16 cellular contexts compared by ENCODE assay signal in genomic region chr7:108598153-108598552, GRCh38. TPM values are rescaled to one million over a fixed set of nuclear protein-coding genes. Genes with fewer than 3 reads are reported as not detected.
A peak's percentile ranks its signal among the peaks of the same experiment; 100 is the strongest.
DNase-seq lines count a peak whose midpoint lies in the region; ATAC-seq and TF ChIP-seq lines count a peak whose summit lies in the region.
"Had no signal": no experiment of that assay in that cellular context is flagged by ENCODE, and none has a peak within 500 bp of the region (broad histone marks: within the 10 kb centered on the region; RNA-seq: fewer than 3 reads in every experiment).

No MANE protein-coding gene starts in this region.

- peaks cover 62% of the 10 kb centered on the region for H3K4me1 Mint-ChIP-seq in brain
- H3K4me1 Mint-ChIP-seq in natural killer cell, result no peaks in the 10 kb centered on the region
- H3K4me1 Mint-ChIP-seq: stimulated activated naive CD8-positive, alpha-beta T cell treated with anti-CD3 and anti-CD28 coated beads, Interleukin-15, amount 100 ng/mL, for 72 hours had no signal

- H3K27me3 Mint-ChIP-seq in brain, result no peaks in the 10 kb centered on the region
- H3K27me3 Mint-ChIP-seq in natural killer cell (ENCODE audit: low read depth in 2 of 2), result peaks cover 12 to 28% of the 10 kb centered on the region in 2 donors

- peak overlapping the region; percentile 79 to 96 (median 90) for H3K27ac Mint-ChIP-seq in brain
- H3K27ac Mint-ChIP-seq in natural killer cell, result no peak overlapping the region

- no peak for TF ChIP-seq CTCF in brain (conservative IDR thresholded peaks at IDR 0.05)
- TF ChIP-seq CTCF in natural killer cell (IDR thresholded peaks at IDR 0.05), result no peak

- DNase-seq in NCI-H2196 (lab: John Stamatoyannopoulos, UW; ENCODE audit: unreplicated experiment) (peak; percentile 53), NCI-H2196 treated with DMSO at 0.1 percent for 48 hours (lab: John Stamatoyannopoulos, UW; ENCODE audit: unreplicated experiment) (no peak), NCI-H446 (lab: John Stamatoyannopoulos, UW) (peak; percentile 32 to 51), natural killer cell (no peak)
- DNase-seq: activated CD4-positive, CD25-positive, alpha-beta regulatory T cell; activated effector memory CD4-positive, alpha-beta T cell treated with anti-CD3 and anti-CD28 coated beads, Interleukin-2, amount 50 U/mL, for 16 hours; colonic mucosa; HCEC 1CT; stimulated activated naive CD8-positive, alpha-beta T cell treated with anti-CD3 and anti-CD28 coated beads, Interleukin-15, amount 100 ng/mL, for 72 hours; upper lobe of right lung had no signal

- ATAC-seq in natural killer cell (no peak), HG03457 (IDR thresholded peaks at IDR 0.05; ENCODE audit: unreplicated experiment) (no peak), HG02852 (IDR thresholded peaks at IDR 0.05; ENCODE audit: unreplicated experiment) (no peak), GM21528 (IDR thresholded peaks at IDR 0.05; ENCODE audit: low FRiP score, unreplicated experiment) (no peak)
- ATAC-seq: A549; Right ventricle myocardium inferior; stimulated activated naive CD8-positive, alpha-beta T cell treated with anti-CD3 and anti-CD28 coated beads, Interleukin-15, amount 100 ng/mL, for 72 hours; upper lobe of right lung had no signal

- H3K36me3 Mint-ChIP-seq in brain (no peaks in the 10 kb centered on the region), natural killer cell (no peaks in the 10 kb centered on the region)

- peaks cover 0 to 3% (median 0%) of the 10 kb centered on the region in 5 experiments for H3K9me3 Mint-ChIP-seq in brain
- no peaks in the 10 kb centered on the region for H3K9me3 Mint-ChIP-seq in natural killer cell
- H3K9me3 Mint-ChIP-seq: stimulated activated naive CD8-positive, alpha-beta T cell treated with anti-CD3 and anti-CD28 coated beads, Interleukin-15, amount 100 ng/mL, for 72 hours had no signal

- H3K4me3 Mint-ChIP-seq in brain (peak overlapping the region; percentile 57 to 79 (median 76)), natural killer cell (no peak overlapping the region)
- H3K4me3 Mint-ChIP-seq: stimulated activated naive CD8-positive, alpha-beta T cell treated with anti-CD3 and anti-CD28 coated beads, Interleukin-15, amount 100 ng/mL, for 72 hours had no signal

- intact Hi-C loops in natural killer cell (cut with micrococcal nuclease), result no loop called here

RNA-seq across cellular contexts. Expression of gene DNAJB9, which starts 28.5 kb away (rescaled TPM):
- 13.5 TPM for polyA plus RNA-seq in brain (ENCODE audit: insufficient read depth, low read depth, low replicate concordance)
- total RNA-seq in natural killer cell, result 10 to 100 TPM; 33.9 to 44.5 (median 43.1) TPM

RNA-seq across cellular contexts. Expression of gene THAP5, which starts 28.6 kb away (rescaled TPM):
- polyA plus RNA-seq in brain (ENCODE audit: insufficient read depth, low read depth, low replicate concordance), result 7.6 TPM
- 10 to 100 TPM; 13.8 to 21.0 (median 19.1) TPM for total RNA-seq in natural killer cell

Comparison
In these comparisons a context has a peak if more than half of its experiments do, and no peak if none do; other contexts are left out.
1. DNase-seq: peak in NCI-H2196 (single experiment) and NCI-H446 (2 of 2); none in NCI-H2196 treated with DMSO at 0.1 percent for 48 hours (single experiment) and natural killer cell (single experiment).
2. H3K27ac Mint-ChIP-seq: peak in brain (5 of 5); none in natural killer cell (0 of 2).